ENCODE assay signal across 22 cellular contexts in genomic region chr16:63806794-63807506, GRCh38.
"Had no signal": no experiment of that assay in that cellular context is flagged by ENCODE, and none has a peak within 500 bp of the region (broad histone marks: within the 10 kb centered on the region; RNA-seq: fewer than 3 reads in every experiment).

No MANE protein-coding gene starts in this region.

- ATAC-seq: activated CD8-positive, alpha-beta T cell treated with anti-CD3 and anti-CD28 coated beads, Interleukin-2, amount 10 ng/mL, durations not matched to agents 7 days and 5 days; Panc1 had no signal

- DNase-seq: activated CD4-positive, alpha-beta T cell treated with anti-CD3 and anti-CD28 coated beads, Interleukin-2, amount 10 ng/mL, durations not matched to agents 24 days and 14 days; activated CD4-positive, alpha-beta T cell treated with anti-CD3 and anti-CD28 coated beads, Interleukin-2, amount 50 U/mL, for 4 hours; activated CD8-positive, alpha-beta T cell treated with anti-CD3 and anti-CD28 coated beads, Interleukin-2, amount 10 ng/mL, durations not matched to agents 7 days and 5 days; activated gamma-delta T cell; activated naive CD4-positive, alpha-beta T cell treated with Interleukin-2 at 50 U/mL for 16 hours; activated naive CD8-positive, alpha-beta T cell treated with anti-CD3 and anti-CD28 coated beads, Interleukin-2, amount 10 ng/mL, durations not matched to agents 7 days and 5 days; activated T-cell treated with anti-CD3 and anti-CD28 coated beads, Interleukin-2, amount 50 U/mL, for 24 hours; amygdala; central memory CD4-positive, alpha-beta T cell; NCI-H1105; NCI-H1417 treated with DMSO at 0.1 percent for 48 hours; NCI-H187 treated with DMSO at 0.1 percent for 48 hours; NCI-H226; NCI-H524 treated with DMSO at 0.1 percent for 48 hours; OCI-M1; SHP77 treated with DMSO at 0.1 percent for 48 hours; SK-N-SH had no signal

- FAIRE-seq: TTC549 had no signal

- H3K4me1 ChIP-seq: ascending aorta, SJSA1 had no signal

- H3K36me3 ChIP-seq: ascending aorta, SJSA1 had no signal

- H3K27me3 ChIP-seq: ascending aorta, SJSA1 had no signal

- H3K27ac ChIP-seq: ascending aorta, KMS-11, SJSA1 had no signal

- H3K9me3 ChIP-seq: ascending aorta, SJSA1, SK-N-SH had no signal

- H3K4me3 ChIP-seq: ascending aorta, SJSA1 had no signal
